ENCODE assay signal across 8 cellular contexts in the genomic region with DNA sequence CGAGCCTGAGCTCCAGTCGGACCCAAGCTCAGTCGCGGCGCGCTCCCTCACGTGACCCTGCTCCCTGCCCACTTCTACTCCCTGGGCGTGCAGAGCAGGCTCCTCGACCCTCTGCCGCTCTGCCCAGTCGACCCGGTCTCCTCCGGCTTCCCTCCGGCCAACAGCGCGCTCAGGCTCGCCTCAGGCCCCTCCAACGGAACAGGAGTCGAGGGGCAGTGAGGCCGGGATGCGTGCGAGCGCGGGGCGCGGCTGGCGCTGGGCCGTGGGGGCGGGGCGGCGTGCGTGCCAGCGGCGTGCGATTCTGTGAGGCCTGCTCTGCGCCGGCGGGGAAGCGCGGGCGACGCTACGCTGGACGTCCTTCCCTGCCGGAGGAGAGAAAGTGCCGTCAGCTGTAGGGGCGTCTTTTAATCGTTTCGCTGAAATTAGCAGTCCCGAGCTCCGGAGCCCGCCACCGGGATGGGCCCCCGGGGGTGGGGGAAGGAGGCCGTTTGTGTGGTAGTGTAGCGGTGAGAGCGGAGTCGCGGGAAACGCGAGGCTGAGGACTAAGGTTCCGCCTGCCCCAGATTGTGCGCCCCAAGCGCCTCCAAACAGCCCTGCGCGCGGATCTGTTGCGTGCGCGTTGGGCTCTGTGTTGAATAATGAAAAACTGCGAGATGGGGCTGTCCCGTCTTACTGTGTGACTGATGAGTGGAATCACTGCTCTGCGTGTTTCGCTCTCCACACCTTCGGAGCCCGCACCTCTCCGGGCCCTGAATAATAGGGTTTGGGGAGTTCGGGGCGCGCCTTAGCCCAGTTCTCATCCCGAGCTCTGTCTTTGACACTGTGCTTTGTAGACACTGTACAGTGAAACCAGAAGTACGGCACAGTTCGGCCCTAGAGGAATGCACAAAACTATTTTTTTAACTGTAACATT. TPM values are rescaled to one million over a fixed set of nuclear protein-coding genes. Genes with fewer than 3 reads are reported as not detected.
DNase-seq lines count a peak whose midpoint lies in the region; ATAC-seq, FAIRE-seq and TF ChIP-seq lines count a peak whose summit lies in the region.

A gene with protein sequence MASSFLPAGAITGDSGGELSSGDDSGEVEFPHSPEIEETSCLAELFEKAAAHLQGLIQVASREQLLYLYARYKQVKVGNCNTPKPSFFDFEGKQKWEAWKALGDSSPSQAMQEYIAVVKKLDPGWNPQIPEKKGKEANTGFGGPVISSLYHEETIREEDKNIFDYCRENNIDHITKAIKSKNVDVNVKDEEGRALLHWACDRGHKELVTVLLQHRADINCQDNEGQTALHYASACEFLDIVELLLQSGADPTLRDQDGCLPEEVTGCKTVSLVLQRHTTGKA (minus strand): TSS at position 217 of the 913 bp plus-strand sequence. CDS start 311 bp downstream, outside the sequence.

- H3K9me3 Mint-ChIP-seq in activated CD4-positive, alpha-beta T cell treated with anti-CD3 and anti-CD28 coated beads, Interleukin-2, amount 10 ng/mL, durations not matched to agents 7 days and 5 days = no peaks in the 10 kb centered on the region

- peaks cover 8 to 38% of the 10 kb centered on the region in 2 donors for H3K4me1 ChIP-seq in left lung

- FAIRE-seq in GM19239 (lab: Jason Lieb, UNC) = peak; percentile 78

- H3K9me3 ChIP-seq in left lung = no peaks in the 10 kb centered on the region

- peaks cover 2% of the 10 kb centered on the region for H3K27me3 Mint-ChIP-seq in activated CD4-positive, alpha-beta T cell treated with anti-CD3 and anti-CD28 coated beads, Interleukin-2, amount 10 ng/mL, durations not matched to agents 7 days and 5 days

- ATAC-seq in HG03442 (IDR thresholded peaks at IDR 0.05; ENCODE audit: unreplicated experiment) (peak; percentile 81), left lung (peak; percentile 92)

- H3K27ac ChIP-seq in C4-2B = peak within 1 kb of the TSS; percentile 96
- H3K27ac ChIP-seq in left lung = peak within 1 kb of the TSS; percentile 93 to 94

- DNase-seq in GM19239 (ENCODE audit: insufficient read length, low spot score) (peak; percentile 79), NCI-H524 (lab: John Stamatoyannopoulos, UW) (peak; percentile 65 to 79), dedifferentiated amniotic fluid mesenchymal stem cell (ENCODE audit: extremely low spot score) (peak; percentile 82), left lung (peak; percentile 89 to 95)
- peak; percentile 88 for DNase-seq in activated CD4-positive, alpha-beta T cell treated with anti-CD3 and anti-CD28 coated beads, Interleukin-2, amount 10 ng/mL, durations not matched to agents 7 days and 5 days
- DNase-seq in stimulated activated CD4-positive, alpha-beta T cell treated with anti-CD3 and anti-CD28 coated beads, Interleukin-2, amount 100 ng/mL, for 48 hours = peak; percentile 79 to 82

- CTCF ChIA-PET in activated CD4-positive, alpha-beta T cell treated with anti-CD3 and anti-CD28 coated beads, Interleukin-2, amount 10 ng/mL, durations not matched to agents 7 days and 5 days (lab: Charles Lee) = interaction anchor here (1.0 to 2.0 kb wide), 8 partner anchors 9 to 642 kb away, joined by 3 to 7 read pairs (median 4); a partner anchor contains a TSS

- POLR2A ChIA-PET in activated CD4-positive, alpha-beta T cell treated with anti-CD3 and anti-CD28 coated beads, Interleukin-2, amount 10 ng/mL, durations not matched to agents 7 days and 5 days (lab: Charles Lee) = no interaction called here

- no peaks in the 10 kb centered on the region for H3K27me3 ChIP-seq in left lung

- no peaks in the 10 kb centered on the region for H3K36me3 ChIP-seq in left lung

- H3K4me3 ChIP-seq in left lung = peak within 1 kb of the TSS; percentile 45 to 90

- intact Hi-C loops in left lung (cut with DNase I) = no loop called here

- TF ChIP-seq CTCF in C4-2B (conservative IDR thresholded peaks at IDR 0.05) (peak; percentile 8; the same call in 1 of the 2 replicates), left lung (IDR thresholded peaks at IDR 0.05) (no peak)

- peaks cover 37% of the 10 kb centered on the region for H3K4me1 Mint-ChIP-seq in activated CD4-positive, alpha-beta T cell treated with anti-CD3 and anti-CD28 coated beads, Interleukin-2, amount 10 ng/mL, durations not matched to agents 7 days and 5 days

- peaks cover 11% of the 10 kb centered on the region for H3K36me3 Mint-ChIP-seq in activated CD4-positive, alpha-beta T cell treated with anti-CD3 and anti-CD28 coated beads, Interleukin-2, amount 10 ng/mL, durations not matched to agents 7 days and 5 days (ENCODE audit: low read depth)

- peak within 1 kb of the TSS; percentile 98 for H3K27ac Mint-ChIP-seq in activated CD4-positive, alpha-beta T cell treated with anti-CD3 and anti-CD28 coated beads, Interleukin-2, amount 10 ng/mL, durations not matched to agents 7 days and 5 days

- H3K4me3 Mint-ChIP-seq in activated CD4-positive, alpha-beta T cell treated with anti-CD3 and anti-CD28 coated beads, Interleukin-2, amount 10 ng/mL, durations not matched to agents 7 days and 5 days = peak within 1 kb of the TSS; percentile 95

RNA-seq across cellular contexts. Expression of the gene that starts here (rescaled TPM):
- total RNA-seq in activated CD4-positive, alpha-beta T cell treated with anti-CD3 and anti-CD28 coated beads, Interleukin-2, amount 10 ng/mL, durations not matched to agents 7 days and 5 days = 10 to 100 TPM; 39.9 to 40.8 TPM
- 10 to 100 TPM; 26.5 to 36.2 TPM for total RNA-seq in left lung

Comparison
In these comparisons a context has a peak if more than half of its experiments do, and no peak if none do; other contexts are left out.
1. Peak in every context shown above with its lines: DNase-seq, ATAC-seq, H3K4me3 ChIP-seq and H3K27ac ChIP-seq.